In the genomic region with DNA sequence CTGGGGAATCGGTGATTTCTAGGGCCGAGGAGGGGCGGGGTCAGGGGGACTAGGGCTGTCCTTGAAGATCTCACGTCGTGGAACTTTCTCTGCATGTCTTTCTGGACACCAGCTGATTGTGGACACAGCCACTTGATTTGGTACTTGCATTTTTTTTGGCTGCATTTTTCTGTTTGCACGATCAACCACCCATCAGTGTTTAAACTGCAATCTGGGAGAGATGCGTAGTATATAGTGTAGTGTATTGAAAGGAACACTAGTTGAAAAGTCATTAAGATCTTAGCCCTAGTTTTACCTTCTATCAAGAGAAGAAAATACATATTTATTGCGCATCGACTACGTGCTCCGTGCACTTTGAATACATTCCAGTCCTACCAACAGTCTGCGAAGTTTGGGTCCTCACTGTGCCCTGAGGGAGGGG, we compare ENCODE assay signal across 8 cellular contexts. TPM values are rescaled to one million over a fixed set of nuclear protein-coding genes. Genes with fewer than 3 reads are reported as not detected.
DNase-seq lines count a peak whose midpoint lies in the region; ATAC-seq lines count a peak whose summit lies in the region.

No MANE protein-coding gene starts in this region.

- peak overlapping the region; percentile 92 for H3K27ac Mint-ChIP-seq in stimulated activated naive CD8-positive, alpha-beta T cell treated with anti-CD3 and anti-CD28 coated beads, Interleukin-15, Interleukin-2, amounts not matched to agents 100 ng/mL and 50 ng/mL, for 24 hours
- peak overlapping the region; percentile 70 to 94 for H3K27ac Mint-ChIP-seq in stimulated activated naive CD8-positive, alpha-beta T cell treated with anti-CD3 and anti-CD28 coated beads, Interleukin-15, amount 100 ng/mL, for 72 hours

- intact Hi-C loops in left colon (cut with DNase I, micrococcal nuclease) = loop anchor here in 1 of 2 donors (5.0 kb wide), 1 partner anchor 89 kb away; no protein-coding TSS in a partner anchor

- peaks cover 14% of the 10 kb centered on the region for H3K36me3 Mint-ChIP-seq in stimulated activated naive CD8-positive, alpha-beta T cell treated with anti-CD3 and anti-CD28 coated beads, Interleukin-15, Interleukin-2, amounts not matched to agents 100 ng/mL and 50 ng/mL, for 24 hours (ENCODE audit: low read depth)

- H3K4me1 Mint-ChIP-seq in stimulated activated naive CD8-positive, alpha-beta T cell treated with anti-CD3 and anti-CD28 coated beads, Interleukin-15, Interleukin-2, amounts not matched to agents 100 ng/mL and 50 ng/mL, for 24 hours (ENCODE audit: low read depth) = peaks cover 64% of the 10 kb centered on the region
- peaks cover 61% of the 10 kb centered on the region for H3K4me1 Mint-ChIP-seq in stimulated activated naive CD8-positive, alpha-beta T cell treated with anti-CD3 and anti-CD28 coated beads, Interleukin-15, amount 100 ng/mL, for 72 hours

- no peaks in the 10 kb centered on the region for H3K9me3 Mint-ChIP-seq in stimulated activated naive CD8-positive, alpha-beta T cell treated with anti-CD3 and anti-CD28 coated beads, Interleukin-15, Interleukin-2, amounts not matched to agents 100 ng/mL and 50 ng/mL, for 24 hours
- H3K9me3 Mint-ChIP-seq in stimulated activated naive CD8-positive, alpha-beta T cell treated with anti-CD3 and anti-CD28 coated beads, Interleukin-15, amount 100 ng/mL, for 72 hours = peaks cover under 1 to 4% of the 10 kb centered on the region in 2 donors

- no peaks in the 10 kb centered on the region for H3K27me3 ChIP-seq in adipocyte (replicated peaks; ENCODE audit: control insufficient read depth, insufficient read depth, low read length)

- peaks cover 27% of the 10 kb centered on the region for H3K4me1 ChIP-seq in adipocyte (ENCODE audit: control insufficient read depth, insufficient read depth, low read length)

- DNase-seq in stimulated activated naive CD8-positive, alpha-beta T cell treated with anti-CD3 and anti-CD28 coated beads, Interleukin-15, Interleukin-2, amounts not matched to agents 100 U/mL and 50 U/mL, for 24 hours = no peak
- DNase-seq in adipocyte (ENCODE audit: low read depth) (no peak), left colon (peak; percentile 85 to 87), D341Med (ENCODE audit: low spot score) (no peak), HK-2 (ENCODE audit: unreplicated experiment) (no peak)
- DNase-seq in stimulated activated naive CD8-positive, alpha-beta T cell treated with anti-CD3 and anti-CD28 coated beads, Interleukin-15, amount 100 ng/mL, for 72 hours = no peak

- H3K4me3 Mint-ChIP-seq in stimulated activated naive CD8-positive, alpha-beta T cell treated with anti-CD3 and anti-CD28 coated beads, Interleukin-15, Interleukin-2, amounts not matched to agents 100 ng/mL and 50 ng/mL, for 24 hours = peak overlapping the region; percentile 92
- peak overlapping the region; percentile 93 to 95 for H3K4me3 Mint-ChIP-seq in stimulated activated naive CD8-positive, alpha-beta T cell treated with anti-CD3 and anti-CD28 coated beads, Interleukin-15, amount 100 ng/mL, for 72 hours

- no peaks in the 10 kb centered on the region for H3K36me3 ChIP-seq in adipocyte (ENCODE audit: control insufficient read depth, insufficient read depth, low read length, severe bottlenecking)

- H3K27me3 Mint-ChIP-seq in stimulated activated naive CD8-positive, alpha-beta T cell treated with anti-CD3 and anti-CD28 coated beads, Interleukin-15, Interleukin-2, amounts not matched to agents 100 ng/mL and 50 ng/mL, for 24 hours = no peaks in the 10 kb centered on the region
- H3K27me3 Mint-ChIP-seq in stimulated activated naive CD8-positive, alpha-beta T cell treated with anti-CD3 and anti-CD28 coated beads, Interleukin-15, amount 100 ng/mL, for 72 hours = no peaks in the 10 kb centered on the region

- peak overlapping the region; percentile 93 for H3K9ac ChIP-seq in adipocyte (ENCODE audit: low read length)

- H3K4me3 ChIP-seq in adipocyte (ENCODE audit: low read length) = peak overlapping the region; percentile 93

- H3K9me3 ChIP-seq in adipocyte (ENCODE audit: control insufficient read depth, low read length) = peaks cover 2% of the 10 kb centered on the region

- no peak for ATAC-seq in stimulated activated naive CD8-positive, alpha-beta T cell treated with anti-CD3 and anti-CD28 coated beads, Interleukin-15, Interleukin-2, amounts not matched to agents 100 U/mL and 50 U/mL, for 24 hours
- ATAC-seq in left colon (peak; percentile 1), HG02852 (IDR thresholded peaks at IDR 0.05; ENCODE audit: unreplicated experiment) (no peak)
- peak; percentile 4 for ATAC-seq in stimulated activated naive CD8-positive, alpha-beta T cell treated with anti-CD3 and anti-CD28 coated beads, Interleukin-15, amount 100 ng/mL, for 72 hours

RNA-seq across cellular contexts. Expression of gene NT5DC1, which starts 0.7 kb away (rescaled TPM):
- 10 to 100 TPM; 43.7 to 45.2 TPM for total RNA-seq in left colon

RNA-seq across cellular contexts. Expression of gene COL10A1, which starts 24.6 kb away (rescaled TPM):
- not detected for total RNA-seq in left colon

RNA-seq across cellular contexts. Expression of gene FRK, which starts 40.6 kb away (rescaled TPM):
- 10 to 100 TPM; 22.6 to 27.6 TPM for total RNA-seq in left colon

Comparison
In these comparisons a context has a peak if more than half of its experiments do, and no peak if none do; other contexts are left out.
1. ATAC-seq: peak in left colon (single experiment) and stimulated activated naive CD8-positive, alpha-beta T cell treated with anti-CD3 and anti-CD28 coated beads, Interleukin-15, amount 100 ng/mL, for 72 hours (single experiment); none in stimulated activated naive CD8-positive, alpha-beta T cell treated with anti-CD3 and anti-CD28 coated beads, Interleukin-15, Interleukin-2, amounts not matched to agents 100 U/mL and 50 U/mL, for 24 hours (single experiment) and HG02852 (single experiment).
2. DNase-seq: peak in left colon (2 of 2); none in stimulated activated naive CD8-positive, alpha-beta T cell treated with anti-CD3 and anti-CD28 coated beads, Interleukin-15, Interleukin-2, amounts not matched to agents 100 U/mL and 50 U/mL, for 24 hours (single experiment), adipocyte (single experiment), stimulated activated naive CD8-positive, alpha-beta T cell treated with anti-CD3 and anti-CD28 coated beads, Interleukin-15, amount 100 ng/mL, for 72 hours (0 of 2), D341Med (single experiment) and HK-2 (single experiment).